In genomic region chr19:46697142-46697960, GRCh38 we compare ENCODE assay signal across 8 cellular contexts. TPM values are rescaled to one million over a fixed set of nuclear protein-coding genes. Genes with fewer than 3 reads are reported as not detected.
DNase-seq lines count a peak whose midpoint lies in the region; ATAC-seq and TF ChIP-seq lines count a peak whose summit lies in the region.

No MANE protein-coding gene starts in this region.

- H3K4me3 Mint-ChIP-seq in activated CD4-positive, alpha-beta T cell treated with anti-CD3 and anti-CD28 coated beads for 36 hours: no peak overlapping the region
- H3K4me3 Mint-ChIP-seq in activated naive CD8-positive, alpha-beta T cell treated with anti-CD3 and anti-CD28 coated beads for 36 hours: no peak overlapping the region

- CTCF ChIA-PET in activated CD4-positive, alpha-beta T cell treated with anti-CD3 and anti-CD28 coated beads for 36 hours (lab: Charles Lee): interaction anchor here (0.6 to 2.0 kb wide), 4 partner anchors 8 to 186 kb away, joined by 3 to 7 read pairs (median 5); no protein-coding TSS in a partner anchor

- intact Hi-C loops in activated CD4-positive, alpha-beta T cell treated with anti-CD3 and anti-CD28 coated beads for 36 hours (cut with DNase I, micrococcal nuclease): no loop called here

- peak overlapping the region; percentile 26 for H3K4me3 ChIP-seq in retinal pigment epithelial cell (ENCODE audit: low read length)

- DNase-seq in activated CD4-positive, alpha-beta T cell treated with anti-CD3 and anti-CD28 coated beads for 36 hours: peak; percentile 46
- DNase-seq in activated CD4-positive, alpha-beta T cell treated with anti-CD3 and anti-CD28 coated beads, Interleukin-2, amount 50 U/mL, for 4 hours: no peak
- peak; percentile 37 for DNase-seq in activated naive CD8-positive, alpha-beta T cell treated with anti-CD3 and anti-CD28 coated beads for 36 hours
- DNase-seq in hepatic stellate cell (ENCODE audit: low spot score) (peak; percentile 68), retinal pigment epithelial cell (ENCODE audit: low read depth) (peak; percentile 51), putamen (ENCODE audit: low spot score) (no peak), NCI-H1694 (lab: John Stamatoyannopoulos, UW) (no peak)

- no peaks in the 10 kb centered on the region for H3K9me3 Mint-ChIP-seq in activated CD4-positive, alpha-beta T cell treated with anti-CD3 and anti-CD28 coated beads for 36 hours (ENCODE audit: low read depth)
- H3K9me3 Mint-ChIP-seq in activated naive CD8-positive, alpha-beta T cell treated with anti-CD3 and anti-CD28 coated beads for 36 hours: no peaks in the 10 kb centered on the region

- TF ChIP-seq CTCF in retinal pigment epithelial cell (conservative IDR thresholded peaks at IDR 0.05; ENCODE audit: low read depth, low read length): no peak

- ATAC-seq in activated CD4-positive, alpha-beta T cell treated with anti-CD3 and anti-CD28 coated beads for 36 hours: peak; percentile 57
- no peak for ATAC-seq in GM21390 (IDR thresholded peaks at IDR 0.05; ENCODE audit: unreplicated experiment)

- no peak overlapping the region for H3K27ac Mint-ChIP-seq in activated CD4-positive, alpha-beta T cell treated with anti-CD3 and anti-CD28 coated beads for 36 hours
- no peak overlapping the region for H3K27ac Mint-ChIP-seq in activated naive CD8-positive, alpha-beta T cell treated with anti-CD3 and anti-CD28 coated beads for 36 hours

- peaks cover 59% of the 10 kb centered on the region for H3K36me3 Mint-ChIP-seq in activated CD4-positive, alpha-beta T cell treated with anti-CD3 and anti-CD28 coated beads for 36 hours (ENCODE audit: low read depth)
- H3K36me3 Mint-ChIP-seq in activated naive CD8-positive, alpha-beta T cell treated with anti-CD3 and anti-CD28 coated beads for 36 hours: peaks cover 23% of the 10 kb centered on the region

- no peaks in the 10 kb centered on the region for H3K27me3 Mint-ChIP-seq in activated CD4-positive, alpha-beta T cell treated with anti-CD3 and anti-CD28 coated beads for 36 hours
- no peaks in the 10 kb centered on the region for H3K27me3 Mint-ChIP-seq in activated naive CD8-positive, alpha-beta T cell treated with anti-CD3 and anti-CD28 coated beads for 36 hours

- POLR2A ChIA-PET in activated CD4-positive, alpha-beta T cell treated with anti-CD3 and anti-CD28 coated beads for 36 hours (lab: Charles Lee): interaction anchor here (0.8 kb wide), 1 partner anchor 17 kb away, joined by 4 read pairs; no protein-coding TSS in a partner anchor

- no peaks in the 10 kb centered on the region for H3K4me1 Mint-ChIP-seq in activated CD4-positive, alpha-beta T cell treated with anti-CD3 and anti-CD28 coated beads for 36 hours
- H3K4me1 Mint-ChIP-seq in activated naive CD8-positive, alpha-beta T cell treated with anti-CD3 and anti-CD28 coated beads for 36 hours: no peaks in the 10 kb centered on the region

RNA-seq across cellular contexts. Expression of gene PRKD2, which starts 19.6 kb away (rescaled TPM):
- 10 to 100 TPM; 76.0 to 78.3 TPM for total RNA-seq in activated CD4-positive, alpha-beta T cell treated with anti-CD3 and anti-CD28 coated beads for 36 hours
- total RNA-seq in activated naive CD8-positive, alpha-beta T cell treated with anti-CD3 and anti-CD28 coated beads for 36 hours: 10 to 100 TPM; 68.6 to 76.2 TPM

RNA-seq across cellular contexts. Expression of gene DACT3, which starts 36.4 kb away (rescaled TPM):
- 1 to 10 TPM; 2.9 to 3.1 TPM for total RNA-seq in activated CD4-positive, alpha-beta T cell treated with anti-CD3 and anti-CD28 coated beads for 36 hours
- total RNA-seq in activated naive CD8-positive, alpha-beta T cell treated with anti-CD3 and anti-CD28 coated beads for 36 hours: 1 to 10 TPM; 3.7 to 3.9 TPM

RNA-seq across cellular contexts. Expression of gene FKRP, which starts 48.5 kb away (rescaled TPM):
- total RNA-seq in activated CD4-positive, alpha-beta T cell treated with anti-CD3 and anti-CD28 coated beads for 36 hours: 10 to 100 TPM; 12.1 to 16.2 TPM
- 10 to 100 TPM; 17.3 to 18.8 TPM for total RNA-seq in activated naive CD8-positive, alpha-beta T cell treated with anti-CD3 and anti-CD28 coated beads for 36 hours

RNA-seq across cellular contexts. Expression of gene STRN4, which starts 48.9 kb away (rescaled TPM):
- 10 to 100 TPM; 56.4 to 56.8 TPM for total RNA-seq in activated CD4-positive, alpha-beta T cell treated with anti-CD3 and anti-CD28 coated beads for 36 hours
- total RNA-seq in activated naive CD8-positive, alpha-beta T cell treated with anti-CD3 and anti-CD28 coated beads for 36 hours: 10 to 100 TPM; 54.9 to 57.9 TPM

Comparison
In these comparisons a context has a peak if more than half of its experiments do, and no peak if none do; other contexts are left out.
1. DNase-seq: peak in activated CD4-positive, alpha-beta T cell treated with anti-CD3 and anti-CD28 coated beads for 36 hours (single experiment), activated naive CD8-positive, alpha-beta T cell treated with anti-CD3 and anti-CD28 coated beads for 36 hours (single experiment), hepatic stellate cell (single experiment) and retinal pigment epithelial cell (single experiment); none in activated CD4-positive, alpha-beta T cell treated with anti-CD3 and anti-CD28 coated beads, Interleukin-2, amount 50 U/mL, for 4 hours (0 of 2), putamen (single experiment) and NCI-H1694 (single experiment).